In genomic region chr20:5156670-5157448, GRCh38 we compare ENCODE assay signal across 1 cellular context.
TF ChIP-seq lines count a peak whose summit lies in the region.

No MANE protein-coding gene starts in this region.

TF ChIP-seq in HepG2, 621 proteins besides CTCF, POLR2A, EP300 and RAD21 (continued from another document and continues in another):
- no peak for TF ChIP-seq ZBED4 (CRISPR knock-in tag; IDR thresholded peaks at IDR 0.05; ENCODE audit: borderline replicate concordance)
- no peak for TF ChIP-seq NFYC (CRISPR knock-in tag; IDR thresholded peaks at IDR 0.05)
- peak; percentile 96 for TF ChIP-seq TEAD3 (CRISPR knock-in tag; optimal IDR thresholded peaks at IDR 0.05; ENCODE audit: borderline replicate concordance)
- TF ChIP-seq KDM3A (CRISPR knock-in tag; IDR thresholded peaks at IDR 0.05; ENCODE audit: low read depth): no peak
- peak; percentile 86; the same call in 1 of the 2 replicates for TF ChIP-seq RBAK (CRISPR knock-in tag; IDR thresholded peaks at IDR 0.05)
- TF ChIP-seq ZNF18 (CRISPR knock-in tag; IDR thresholded peaks at IDR 0.05; ENCODE audit: insufficient replicate concordance): no peak
- TF ChIP-seq CSRNP1 (CRISPR knock-in tag; IDR thresholded peaks at IDR 0.05): no peak
- TF ChIP-seq ZBTB42 (CRISPR knock-in tag; IDR thresholded peaks at IDR 0.05): no peak
- TF ChIP-seq MBNL3 (CRISPR knock-in tag; conservative IDR thresholded peaks at IDR 0.05): no peak
- TF ChIP-seq HES4 (CRISPR knock-in tag; IDR thresholded peaks at IDR 0.05; ENCODE audit: borderline replicate concordance): no peak
- TF ChIP-seq ZBTB46 (CRISPR knock-in tag; IDR thresholded peaks at IDR 0.05; ENCODE audit: borderline replicate concordance): no peak
- TF ChIP-seq PAXIP1 (CRISPR knock-in tag; conservative IDR thresholded peaks at IDR 0.05): peak; percentile 79
- peak; percentile 99 for TF ChIP-seq RARA (CRISPR knock-in tag; IDR thresholded peaks at IDR 0.05)
- no peak for TF ChIP-seq ZBTB33 (CRISPR knock-in tag; IDR thresholded peaks at IDR 0.05)
- peak; percentile 87 for TF ChIP-seq NR2F6 (IDR thresholded peaks at IDR 0.05)
- TF ChIP-seq NR2F6 (CRISPR knock-in tag; IDR thresholded peaks at IDR 0.05): peak; percentile 96
- no peak for TF ChIP-seq SMAD3 (CRISPR knock-in tag; IDR thresholded peaks at IDR 0.05)
- no peak for TF ChIP-seq KLF13 (CRISPR knock-in tag; IDR thresholded peaks at IDR 0.05)
- TF ChIP-seq ZNF552 (CRISPR knock-in tag; IDR thresholded peaks at IDR 0.05; ENCODE audit: borderline replicate concordance): no peak
- no peak for TF ChIP-seq JDP2 (CRISPR knock-in tag; IDR thresholded peaks at IDR 0.05; ENCODE audit: borderline replicate concordance)
- TF ChIP-seq BORCS8-MEF2B (CRISPR knock-in tag; IDR thresholded peaks at IDR 0.05): no peak
- no peak for TF ChIP-seq SNAI1 (CRISPR knock-in tag; IDR thresholded peaks at IDR 0.05; ENCODE audit: borderline replicate concordance)
- TF ChIP-seq ZBTB38 (CRISPR knock-in tag; IDR thresholded peaks at IDR 0.05): peak; percentile 70
- TF ChIP-seq MED1 (CRISPR knock-in tag; IDR thresholded peaks at IDR 0.05): peak; percentile 85
- peak; percentile 52; the same call in 1 of the 2 replicates for TF ChIP-seq TRIM24 (CRISPR knock-in tag; IDR thresholded peaks at IDR 0.05)
- TF ChIP-seq ZNF296 (CRISPR knock-in tag; conservative IDR thresholded peaks at IDR 0.05): no peak
- TF ChIP-seq ZNF33A (CRISPR knock-in tag; IDR thresholded peaks at IDR 0.05; ENCODE audit: borderline replicate concordance): no peak
- TF ChIP-seq ZNF12 (CRISPR knock-in tag; IDR thresholded peaks at IDR 0.05): peak; percentile 32; the same call in 1 of the 2 replicates
- TF ChIP-seq TIGD3 (CRISPR knock-in tag; IDR thresholded peaks at IDR 0.05; ENCODE audit: borderline replicate concordance): no peak
- TF ChIP-seq EZH2 (conservative IDR thresholded peaks at IDR 0.05; ENCODE audit: low read depth, low read length): no peak
- no peak for TF ChIP-seq GPBP1L1 (CRISPR knock-in tag; IDR thresholded peaks at IDR 0.05)
- TF ChIP-seq PITX1 (CRISPR knock-in tag; IDR thresholded peaks at IDR 0.05): no peak
- TF ChIP-seq TEAD2 (CRISPR knock-in tag; IDR thresholded peaks at IDR 0.05): no peak
- no peak for TF ChIP-seq DZIP1 (CRISPR knock-in tag; IDR thresholded peaks at IDR 0.05)
